Comparison of ENCODE assay signal across 19 cellular contexts in the genomic region with DNA sequence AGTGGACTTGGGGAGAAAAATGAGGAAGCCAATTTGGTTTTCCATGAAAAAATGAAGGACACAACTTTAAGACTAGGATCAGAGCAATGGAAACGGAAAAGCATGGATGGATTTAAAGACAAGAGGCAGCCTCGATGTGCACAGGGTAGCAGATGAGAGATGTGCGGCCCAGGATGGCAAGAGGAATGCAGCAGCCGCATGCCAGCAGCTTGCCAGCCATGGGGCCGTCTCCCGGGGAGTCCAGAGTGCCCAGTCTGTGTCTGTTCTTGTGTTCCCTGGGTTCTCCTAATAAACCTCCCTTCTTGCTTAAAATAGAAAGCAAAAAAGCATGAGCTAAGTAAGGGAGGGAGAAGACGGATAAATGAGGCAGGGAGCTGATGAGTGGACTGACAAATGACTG.
"Had no signal": no experiment of that assay in that cellular context is flagged by ENCODE, and none has a peak within 500 bp of the region (broad histone marks: within the 10 kb centered on the region; RNA-seq: fewer than 3 reads in every experiment).

No MANE protein-coding gene starts in this region.

- H3K27me3 ChIP-seq: brain microvascular endothelial cell, cardiac muscle cell, MG63 had no signal

- H3K9me3 ChIP-seq: MG63 had no signal

- DNase-seq: activated CD4-positive, alpha-beta T cell treated with anti-CD3 and anti-CD28 coated beads, Interleukin-2, amount 50 U/mL, for 4 hours; activated gamma-delta T cell treated with Interleukin-2 at 50 U/mL for 16 hours; activated naive CD8-positive, alpha-beta T cell treated with anti-CD3 and anti-CD28 coated beads for 36 hours; NCI-H1092 treated with DMSO at 0.1 percent for 48 hours; NCI-H1417 treated with DMSO at 0.1 percent for 48 hours; NCI-H1694; NCI-H2029; NCI-H2107; NCI-H2171 treated with DMSO at 0.1 percent for 48 hours; NCI-H510A treated with DMSO at 0.1 percent for 48 hours; NCI-H69; NK-92 treated with Interleukin-12 subunit alpha and Interleukin-12 subunit beta, amount 100 ng/mL, for 24 hours; SIG-M5; T-helper 9 cell had no signal

- H3K36me3 ChIP-seq: brain microvascular endothelial cell, cardiac muscle cell, MG63 had no signal

- H3K4me3 ChIP-seq: cardiac muscle cell, MG63 had no signal

- ATAC-seq: activated T-helper 17 cell treated with anti-CD3 and anti-CD28 coated beads, Interleukin-2, amount 50 U/mL, for 72 hours; T-helper 17 cell had no signal

- H3K27ac ChIP-seq: brain microvascular endothelial cell, cardiac muscle cell had no signal
